ENCODE assay signal across 8 cellular contexts in the genomic region with DNA sequence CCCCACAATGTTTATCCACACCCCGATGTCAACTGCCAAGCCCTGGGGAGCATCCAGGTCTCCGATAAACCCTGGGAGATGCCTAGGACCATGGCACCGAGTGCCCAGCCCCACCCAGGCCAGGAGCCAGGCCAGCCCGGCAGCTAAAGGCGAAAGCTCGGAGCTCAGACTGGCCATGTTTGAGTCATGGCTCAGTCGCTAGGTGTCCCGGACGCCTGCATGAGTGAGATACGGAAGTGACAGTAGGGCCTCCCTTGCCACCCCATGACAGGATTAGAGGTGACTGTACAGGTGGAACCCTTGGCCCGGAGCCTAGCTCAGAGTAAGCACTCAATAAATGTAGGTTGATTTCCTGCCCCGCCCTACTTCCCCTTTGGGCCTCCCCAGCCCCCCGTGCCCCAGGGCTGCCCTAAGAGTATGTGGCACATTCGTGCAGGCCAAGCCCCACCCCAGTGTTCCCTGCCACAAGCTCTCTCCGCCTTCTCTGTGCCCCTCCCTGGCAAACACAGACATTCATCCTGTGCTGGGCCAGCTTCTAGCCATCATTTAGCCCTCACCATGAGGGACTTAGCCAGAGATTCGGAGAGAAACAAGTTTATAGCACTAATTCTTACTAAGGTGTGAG. TPM values are rescaled to one million over a fixed set of nuclear protein-coding genes. Genes with fewer than 3 reads are reported as not detected.
DNase-seq lines count a peak whose midpoint lies in the region; ATAC-seq and TF ChIP-seq lines count a peak whose summit lies in the region.

No MANE protein-coding gene starts in this region.

- H3K36me3 ChIP-seq in SU-DHL-6 (ENCODE audit: low read length) (no peaks in the 10 kb centered on the region), right lobe of liver (no peaks in the 10 kb centered on the region), GM23338 (ENCODE audit: insufficient read depth) (no peaks in the 10 kb centered on the region)

- H3K27me3 ChIP-seq in SU-DHL-6 (ENCODE audit: low read length) (no peaks in the 10 kb centered on the region), right lobe of liver (no peaks in the 10 kb centered on the region), GM23338 (ENCODE audit: insufficient read depth) (no peaks in the 10 kb centered on the region)

- no peak overlapping the region for H3K4me3 ChIP-seq in SU-DHL-6 (ENCODE audit: insufficient read depth, low read length, poor library complexity, severe bottlenecking)
- no peak overlapping the region for H3K4me3 ChIP-seq in right lobe of liver
- H3K4me3 ChIP-seq in GM23338: no peak overlapping the region

- no peak overlapping the region for H3K27ac Mint-ChIP-seq in activated naive CD4-positive, alpha-beta T cell treated with anti-CD3 and anti-CD28 coated beads, Interleukin-2, amount 50 U/mL, for 24 hours
- no peak overlapping the region for H3K27ac Mint-ChIP-seq in GM23338

- no peaks in the 10 kb centered on the region for H3K9me3 ChIP-seq in SU-DHL-6 (ENCODE audit: insufficient read depth, low read length)
- no peaks in the 10 kb centered on the region for H3K9me3 ChIP-seq in right lobe of liver

- TF ChIP-seq POLR2A in right lobe of liver (IDR thresholded peaks at IDR 0.05): no peak

- DNase-seq in right lobe of liver (peak; percentile 55 to 64 (median 60)), NCI-H1092 (lab: John Stamatoyannopoulos, UW) (no peak), GM23338 (ENCODE audit: low spot score) (no peak), NCI-H2171 treated with DMSO at 0.1 percent for 48 hours (lab: John Stamatoyannopoulos, UW) (no peak)
- DNase-seq in stimulated activated CD8-positive, alpha-beta memory T cell treated with anti-CD3 and anti-CD28 coated beads, Interleukin-7, amount 100 ng/mL, for 24 hours (ENCODE audit: low read depth): peak; percentile 62

- H3K4me1 ChIP-seq in right lobe of liver (no peaks in the 10 kb centered on the region), GM23338 (ENCODE audit: insufficient read depth) (peaks cover 16% of the 10 kb centered on the region)

- intact Hi-C loops in right lobe of liver (cut with DNase I): no loop called here

- H3K4me2 ChIP-seq in SU-DHL-6 (ENCODE audit: low read depth, low read length, poor library complexity, severe bottlenecking) (peak overlapping the region; percentile 44), GM23338 (no peak overlapping the region)

- H3K27ac ChIP-seq in SU-DHL-6 (ENCODE audit: low read depth, low read length) (peak overlapping the region; percentile 68), right lobe of liver (peak overlapping the region; percentile 40 to 66 (median 63)), GM23338 (ENCODE audit: low read depth) (no peak overlapping the region)

- no peaks in the 10 kb centered on the region for H3K36me3 Mint-ChIP-seq in activated naive CD4-positive, alpha-beta T cell treated with anti-CD3 and anti-CD28 coated beads, Interleukin-2, amount 50 U/mL, for 24 hours
- peaks cover 4% of the 10 kb centered on the region; the same call in 1 of the 3 replicates for H3K36me3 Mint-ChIP-seq in GM23338 (ENCODE audit: low read depth)

- no peaks in the 10 kb centered on the region for H3K9me3 Mint-ChIP-seq in activated naive CD4-positive, alpha-beta T cell treated with anti-CD3 and anti-CD28 coated beads, Interleukin-2, amount 50 U/mL, for 24 hours
- H3K9me3 Mint-ChIP-seq in GM23338: no peaks in the 10 kb centered on the region; the same call in 2 of the 3 replicates

- H3K4me1 Mint-ChIP-seq in activated naive CD4-positive, alpha-beta T cell treated with anti-CD3 and anti-CD28 coated beads, Interleukin-2, amount 50 U/mL, for 24 hours: peaks cover 45% of the 10 kb centered on the region
- H3K4me1 Mint-ChIP-seq in GM23338: peaks cover 24% of the 10 kb centered on the region

- no peak for TF ChIP-seq CTCF in SU-DHL-6 (IDR thresholded peaks at IDR 0.05; ENCODE audit: insufficient read depth, low read length, poor library complexity, severe bottlenecking)
- no peak for TF ChIP-seq CTCF in right lobe of liver (IDR thresholded peaks at IDR 0.05)
- no peak for TF ChIP-seq CTCF in GM23338 (conservative IDR thresholded peaks at IDR 0.05; ENCODE audit: low read depth in 2 of 2)

- no peaks in the 10 kb centered on the region for H3K79me2 ChIP-seq in SU-DHL-6 (ENCODE audit: insufficient read depth, low read length)
- H3K79me2 ChIP-seq in GM23338 (replicated peaks; ENCODE audit: insufficient read depth): no peaks in the 10 kb centered on the region; the same call in 1 of the 2 replicates

- WGBS in right lobe of liver (ENCODE audit: insufficient coverage, low coverage, low lambda C conversion rate, missing lambda C conversion rate): 58% methylated on average over 5 of the region's 16 CpGs

- no peaks in the 10 kb centered on the region for H3K27me3 Mint-ChIP-seq in activated naive CD4-positive, alpha-beta T cell treated with anti-CD3 and anti-CD28 coated beads, Interleukin-2, amount 50 U/mL, for 24 hours
- H3K27me3 Mint-ChIP-seq in GM23338 (ENCODE audit: insufficient read depth, low read depth, poor library complexity): peaks cover 13% of the 10 kb centered on the region

- peak overlapping the region; percentile 80 for H2AFZ ChIP-seq in SU-DHL-6 (ENCODE audit: low read depth, low read length, severe bottlenecking)
- no peak overlapping the region for H2AFZ ChIP-seq in GM23338

- peak; percentile 53 for ATAC-seq in GM21528 (IDR thresholded peaks at IDR 0.05; ENCODE audit: low FRiP score, unreplicated experiment)
- ATAC-seq in right lobe of liver: peak; percentile 40 to 50 (median 48)
- ATAC-seq in GM23338: no peak

- H3K4me3 Mint-ChIP-seq in activated naive CD4-positive, alpha-beta T cell treated with anti-CD3 and anti-CD28 coated beads, Interleukin-2, amount 50 U/mL, for 24 hours: peak overlapping the region; percentile 49
- no peak overlapping the region for H3K4me3 Mint-ChIP-seq in GM23338

- H3K9me2 ChIP-seq in SU-DHL-6 (replicated peaks; ENCODE audit: insufficient read depth, low read length): no peaks in the 10 kb centered on the region
- H3K9me2 ChIP-seq in GM23338 (ENCODE audit: insufficient read depth): no peaks in the 10 kb centered on the region

- peaks cover 17% of the 10 kb centered on the region for H3F3A ChIP-seq in SU-DHL-6 (ENCODE audit: insufficient read depth)
- peaks cover 10% of the 10 kb centered on the region; the same call in 1 of the 2 replicates for H3F3A ChIP-seq in GM23338 (replicated peaks; ENCODE audit: low read depth)

- peak overlapping the region; percentile 50 for H3K9ac ChIP-seq in SU-DHL-6 (ENCODE audit: low read length)

- H4K20me1 ChIP-seq in SU-DHL-6 (ENCODE audit: low read depth, low read length): no peaks in the 10 kb centered on the region
- H4K20me1 ChIP-seq in GM23338 (replicated peaks; ENCODE audit: insufficient read depth): no peaks in the 10 kb centered on the region

TF ChIP-seq in GM23338, 12 proteins besides CTCF, POLR2A, EP300 and RAD21 (continues in another document):
- TF ChIP-seq JUNB (IDR thresholded peaks at IDR 0.05; ENCODE audit: unreplicated experiment): no peak
- TF ChIP-seq STAT1 (IDR thresholded peaks at IDR 0.05; ENCODE audit: unreplicated experiment): no peak
- TF ChIP-seq, protein P1, sequence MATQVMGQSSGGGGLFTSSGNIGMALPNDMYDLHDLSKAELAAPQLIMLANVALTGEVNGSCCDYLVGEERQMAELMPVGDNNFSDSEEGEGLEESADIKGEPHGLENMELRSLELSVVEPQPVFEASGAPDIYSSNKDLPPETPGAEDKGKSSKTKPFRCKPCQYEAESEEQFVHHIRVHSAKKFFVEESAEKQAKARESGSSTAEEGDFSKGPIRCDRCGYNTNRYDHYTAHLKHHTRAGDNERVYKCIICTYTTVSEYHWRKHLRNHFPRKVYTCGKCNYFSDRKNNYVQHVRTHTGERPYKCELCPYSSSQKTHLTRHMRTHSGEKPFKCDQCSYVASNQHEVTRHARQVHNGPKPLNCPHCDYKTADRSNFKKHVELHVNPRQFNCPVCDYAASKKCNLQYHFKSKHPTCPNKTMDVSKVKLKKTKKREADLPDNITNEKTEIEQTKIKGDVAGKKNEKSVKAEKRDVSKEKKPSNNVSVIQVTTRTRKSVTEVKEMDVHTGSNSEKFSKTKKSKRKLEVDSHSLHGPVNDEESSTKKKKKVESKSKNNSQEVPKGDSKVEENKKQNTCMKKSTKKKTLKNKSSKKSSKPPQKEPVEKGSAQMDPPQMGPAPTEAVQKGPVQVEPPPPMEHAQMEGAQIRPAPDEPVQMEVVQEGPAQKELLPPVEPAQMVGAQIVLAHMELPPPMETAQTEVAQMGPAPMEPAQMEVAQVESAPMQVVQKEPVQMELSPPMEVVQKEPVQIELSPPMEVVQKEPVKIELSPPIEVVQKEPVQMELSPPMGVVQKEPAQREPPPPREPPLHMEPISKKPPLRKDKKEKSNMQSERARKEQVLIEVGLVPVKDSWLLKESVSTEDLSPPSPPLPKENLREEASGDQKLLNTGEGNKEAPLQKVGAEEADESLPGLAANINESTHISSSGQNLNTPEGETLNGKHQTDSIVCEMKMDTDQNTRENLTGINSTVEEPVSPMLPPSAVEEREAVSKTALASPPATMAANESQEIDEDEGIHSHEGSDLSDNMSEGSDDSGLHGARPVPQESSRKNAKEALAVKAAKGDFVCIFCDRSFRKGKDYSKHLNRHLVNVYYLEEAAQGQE (IDR thresholded peaks at IDR 0.05; ENCODE audit: unreplicated experiment): no peak
- no peak for TF ChIP-seq EZH2 (IDR thresholded peaks at IDR 0.05; ENCODE audit: low read depth, unreplicated experiment)
- no peak for TF ChIP-seq NANOG (IDR thresholded peaks at IDR 0.05; ENCODE audit: borderline replicate concordance)

RNA-seq across cellular contexts. Expression of a gene that starts 5.8 kb away (rescaled TPM):
- 10 to 100 TPM; 13.7 to 90.2 (median 45.6) TPM for total RNA-seq in right lobe of liver
- 237 and 288 TPM in 2 replicates for total RNA-seq in GM23338 (2014; rRNA removed; shearing (Covaris generic))
- 204 and 223 TPM in 2 replicates for polyA plus RNA-seq in GM23338 (2016; fragmentation: Nextera tagmentation; extraction: Ambion mirVana)

RNA-seq across cellular contexts. Expression of a gene that starts 41.2 kb away (rescaled TPM):
- total RNA-seq in right lobe of liver: 10 to 100 TPM; 59.5 to 88.4 (median 72.5) TPM
- total RNA-seq in GM23338 (2014; rRNA removed; shearing (Covaris generic)): 49.7 and 59.5 TPM in 2 replicates
- polyA plus RNA-seq in GM23338 (2016; fragmentation: Nextera tagmentation; extraction: Ambion mirVana): 48.0 and 53.1 TPM in 2 replicates

Comparison
In these comparisons a context has a peak if more than half of its experiments do, and no peak if none do; other contexts are left out.
1. DNase-seq: peak in right lobe of liver (3 of 3) and stimulated activated CD8-positive, alpha-beta memory T cell treated with anti-CD3 and anti-CD28 coated beads, Interleukin-7, amount 100 ng/mL, for 24 hours (single experiment); none in NCI-H1092 (single experiment), GM23338 (single experiment) and NCI-H2171 treated with DMSO at 0.1 percent for 48 hours (single experiment).